8 cellular contexts compared by ENCODE assay signal in genomic region chr15:63832620-63833245, GRCh38. TPM values are rescaled to one million over a fixed set of nuclear protein-coding genes. Genes with fewer than 3 reads are reported as not detected.
DNase-seq lines count a peak whose midpoint lies in the region; ATAC-seq and TF ChIP-seq lines count a peak whose summit lies in the region.

No MANE protein-coding gene starts in this region.

- H3K4me3 ChIP-seq in brain microvascular endothelial cell (ENCODE audit: low read depth, low read length) (peak overlapping the region; percentile 89), lower leg skin (ENCODE audit: low read depth, poor library complexity, severe bottlenecking) (peak overlapping the region; percentile 67), upper lobe of left lung (peak overlapping the region; percentile 78 to 88 (median 84))

- no peaks in the 10 kb centered on the region for H3K9me3 ChIP-seq in upper lobe of left lung

- ATAC-seq in upper lobe of left lung (ENCODE audit: low FRiP score in 2 of 2): no peak
- ATAC-seq in GM18517 (IDR thresholded peaks at IDR 0.05; ENCODE audit: unreplicated experiment): no peak

- H3K36me3 ChIP-seq in brain microvascular endothelial cell (replicated peaks) (no peaks in the 10 kb centered on the region), upper lobe of left lung (no peaks in the 10 kb centered on the region)

- H3K4me1 ChIP-seq in upper lobe of left lung: peaks cover 20 to 33% (median 25%) of the 10 kb centered on the region in 4 donors

- TF ChIP-seq EP300 in upper lobe of left lung (IDR thresholded peaks at IDR 0.05): no peak

- intact Hi-C loops in lower leg skin (cut with DNase I; ENCODE audit: low total_unique reads): no loop called here

- no peaks in the 10 kb centered on the region for H3K27me3 ChIP-seq in brain microvascular endothelial cell (replicated peaks)
- no peaks in the 10 kb centered on the region for H3K27me3 ChIP-seq in upper lobe of left lung

- peak overlapping the region; percentile 69 for H3K27ac ChIP-seq in brain microvascular endothelial cell
- peak overlapping the region; percentile 85 to 98 (median 94) for H3K27ac ChIP-seq in upper lobe of left lung

- DNase-seq in activated CD4-positive, alpha-beta T cell treated with anti-CD3 and anti-CD28 coated beads for 48 hours: peak; percentile 32
- no peak for DNase-seq in activated CD4-positive, alpha-beta T cell treated with anti-CD3 and anti-CD28 coated beads, Interleukin-2, amount 50 U/mL, for 48 hours
- DNase-seq in LHCN-M2 (ENCODE audit: low read depth) (peak; percentile 6), brain microvascular endothelial cell (no peak), lower leg skin (ENCODE audit: low spot score in 2 of 2) (no peak), upper lobe of left lung (no peak), middle frontal gyrus (ENCODE audit: extremely low spot score, low spot score) (no peak)

- TF ChIP-seq POLR2A in lower leg skin (IDR thresholded peaks at IDR 0.05) (no peak), upper lobe of left lung (IDR thresholded peaks at IDR 0.05) (no peak)

- 0 to 1% methylated on average over 9 of the region's 9 CpGs for WGBS in lower leg skin, 2 donors
- 0% methylated on average over 9 of the region's 9 CpGs for WGBS in upper lobe of left lung, 2 donors

- in situ Hi-C loops in brain microvascular endothelial cell (cut with HindIII; ENCODE audit: low pct_ligation_motif_present, low sequenced_read_pairs): no loop called here

- TF ChIP-seq CTCF in brain microvascular endothelial cell (IDR thresholded peaks at IDR 0.05; ENCODE audit: low read depth, low read length, missing control alignments): no peak
- TF ChIP-seq CTCF in lower leg skin (IDR thresholded peaks at IDR 0.05): no peak
- TF ChIP-seq CTCF in upper lobe of left lung (IDR thresholded peaks at IDR 0.05): no peak

RNA-seq across cellular contexts. Expression of gene HERC1, which starts 1.0 kb away (rescaled TPM):
- 44.6 and 52.0 TPM in 2 replicates for total RNA-seq in LHCN-M2 (2014; rRNA removed)
- polyA plus RNA-seq in LHCN-M2 (2012): 10.8 TPM
- total RNA-seq in lower leg skin: 100 to 1,000 TPM in 1 of 4 donors, 10 to 100 TPM in 3; 45.5 to 103 (median 88.9) TPM
- total RNA-seq in upper lobe of left lung: 100 to 1,000 TPM in 3 of 6 donors, 10 to 100 TPM in 3; 83.5 to 193 (median 98.5) TPM

Comparison
In these comparisons a context has a peak if more than half of its experiments do, and no peak if none do; other contexts are left out.
1. DNase-seq: peak in activated CD4-positive, alpha-beta T cell treated with anti-CD3 and anti-CD28 coated beads for 48 hours (single experiment) and LHCN-M2 (single experiment); none in activated CD4-positive, alpha-beta T cell treated with anti-CD3 and anti-CD28 coated beads, Interleukin-2, amount 50 U/mL, for 48 hours (0 of 2), brain microvascular endothelial cell (single experiment), lower leg skin (0 of 2), upper lobe of left lung (0 of 2) and middle frontal gyrus (single experiment).
2. Peak in every context shown above with its lines, with median percentiles within 50 percentile points of each other: H3K4me3 ChIP-seq.